Comparison of ENCODE assay signal across 1 cellular context in genomic region chr22:39352301-39352867, GRCh38.
TF ChIP-seq lines count a peak whose summit lies in the region.

No MANE protein-coding gene starts in this region.

TF ChIP-seq in GM23338, 12 proteins besides CTCF, POLR2A, EP300 and RAD21 (continued from another document):
- TF ChIP-seq, protein P1, sequence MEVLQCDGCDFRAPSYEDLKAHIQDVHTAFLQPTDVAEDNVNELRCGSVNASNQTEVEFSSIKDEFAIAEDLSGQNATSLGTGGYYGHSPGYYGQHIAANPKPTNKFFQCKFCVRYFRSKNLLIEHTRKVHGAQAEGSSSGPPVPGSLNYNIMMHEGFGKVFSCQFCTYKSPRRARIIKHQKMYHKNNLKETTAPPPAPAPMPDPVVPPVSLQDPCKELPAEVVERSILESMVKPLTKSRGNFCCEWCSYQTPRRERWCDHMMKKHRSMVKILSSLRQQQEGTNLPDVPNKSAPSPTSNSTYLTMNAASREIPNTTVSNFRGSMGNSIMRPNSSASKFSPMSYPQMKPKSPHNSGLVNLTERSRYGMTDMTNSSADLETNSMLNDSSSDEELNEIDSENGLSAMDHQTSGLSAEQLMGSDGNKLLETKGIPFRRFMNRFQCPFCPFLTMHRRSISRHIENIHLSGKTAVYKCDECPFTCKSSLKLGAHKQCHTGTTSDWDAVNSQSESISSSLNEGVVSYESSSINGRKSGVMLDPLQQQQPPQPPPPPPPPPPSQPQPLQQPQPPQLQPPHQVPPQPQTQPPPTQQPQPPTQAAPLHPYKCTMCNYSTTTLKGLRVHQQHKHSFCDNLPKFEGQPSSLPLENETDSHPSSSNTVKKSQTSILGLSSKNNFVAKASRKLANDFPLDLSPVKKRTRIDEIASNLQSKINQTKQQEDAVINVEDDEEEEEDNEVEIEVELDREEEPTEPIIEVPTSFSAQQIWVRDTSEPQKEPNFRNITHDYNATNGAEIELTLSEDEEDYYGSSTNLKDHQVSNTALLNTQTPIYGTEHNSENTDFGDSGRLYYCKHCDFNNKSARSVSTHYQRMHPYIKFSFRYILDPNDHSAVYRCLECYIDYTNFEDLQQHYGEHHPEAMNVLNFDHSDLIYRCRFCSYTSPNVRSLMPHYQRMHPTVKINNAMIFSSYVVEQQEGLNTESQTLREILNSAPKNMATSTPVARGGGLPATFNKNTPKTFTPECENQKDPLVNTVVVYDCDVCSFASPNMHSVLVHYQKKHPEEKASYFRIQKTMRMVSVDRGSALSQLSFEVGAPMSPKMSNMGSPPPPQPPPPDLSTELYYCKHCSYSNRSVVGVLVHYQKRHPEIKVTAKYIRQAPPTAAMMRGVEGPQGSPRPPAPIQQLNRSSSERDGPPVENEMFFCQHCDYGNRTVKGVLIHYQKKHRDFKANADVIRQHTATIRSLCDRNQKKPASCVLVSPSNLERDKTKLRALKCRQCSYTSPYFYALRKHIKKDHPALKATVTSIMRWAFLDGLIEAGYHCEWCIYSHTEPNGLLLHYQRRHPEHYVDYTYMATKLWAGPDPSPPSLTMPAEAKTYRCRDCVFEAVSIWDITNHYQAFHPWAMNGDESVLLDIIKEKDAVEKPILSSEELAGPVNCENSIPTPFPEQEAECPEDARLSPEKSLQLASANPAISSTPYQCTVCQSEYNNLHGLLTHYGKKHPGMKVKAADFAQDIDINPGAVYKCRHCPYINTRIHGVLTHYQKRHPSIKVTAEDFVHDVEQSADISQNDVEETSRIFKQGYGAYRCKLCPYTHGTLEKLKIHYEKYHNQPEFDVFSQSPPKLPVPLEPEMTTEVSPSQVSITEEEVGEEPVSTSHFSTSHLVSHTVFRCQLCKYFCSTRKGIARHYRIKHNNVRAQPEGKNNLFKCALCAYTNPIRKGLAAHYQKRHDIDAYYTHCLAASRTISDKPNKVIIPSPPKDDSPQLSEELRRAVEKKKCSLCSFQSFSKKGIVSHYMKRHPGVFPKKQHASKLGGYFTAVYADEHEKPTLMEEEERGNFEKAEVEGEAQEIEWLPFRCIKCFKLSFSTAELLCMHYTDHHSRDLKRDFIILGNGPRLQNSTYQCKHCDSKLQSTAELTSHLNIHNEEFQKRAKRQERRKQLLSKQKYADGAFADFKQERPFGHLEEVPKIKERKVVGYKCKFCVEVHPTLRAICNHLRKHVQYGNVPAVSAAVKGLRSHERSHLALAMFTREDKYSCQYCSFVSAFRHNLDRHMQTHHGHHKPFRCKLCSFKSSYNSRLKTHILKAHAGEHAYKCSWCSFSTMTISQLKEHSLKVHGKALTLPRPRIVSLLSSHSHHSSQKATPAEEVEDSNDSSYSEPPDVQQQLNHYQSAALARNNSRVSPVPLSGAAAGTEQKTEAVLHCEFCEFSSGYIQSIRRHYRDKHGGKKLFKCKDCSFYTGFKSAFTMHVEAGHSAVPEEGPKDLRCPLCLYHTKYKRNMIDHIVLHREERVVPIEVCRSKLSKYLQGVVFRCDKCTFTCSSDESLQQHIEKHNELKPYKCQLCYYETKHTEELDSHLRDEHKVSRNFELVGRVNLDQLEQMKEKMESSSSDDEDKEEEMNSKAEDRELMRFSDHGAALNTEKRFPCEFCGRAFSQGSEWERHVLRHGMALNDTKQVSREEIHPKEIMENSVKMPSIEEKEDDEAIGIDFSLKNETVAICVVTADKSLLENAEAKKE (CRISPR knock-in tag; IDR thresholded peaks at IDR 0.05): no peak
- TF ChIP-seq ZNF114 (CRISPR knock-in tag; IDR thresholded peaks at IDR 0.05) (no peak), CREB1 (CRISPR knock-in tag; IDR thresholded peaks at IDR 0.05; ENCODE audit: low read depth) (no peak), ZNF331 (CRISPR knock-in tag; IDR thresholded peaks at IDR 0.05; ENCODE audit: low read depth) (no peak), NANOG (IDR thresholded peaks at IDR 0.05; ENCODE audit: borderline replicate concordance) (no peak)
